ENCODE assay signal across 8 cellular contexts in the genomic region with DNA sequence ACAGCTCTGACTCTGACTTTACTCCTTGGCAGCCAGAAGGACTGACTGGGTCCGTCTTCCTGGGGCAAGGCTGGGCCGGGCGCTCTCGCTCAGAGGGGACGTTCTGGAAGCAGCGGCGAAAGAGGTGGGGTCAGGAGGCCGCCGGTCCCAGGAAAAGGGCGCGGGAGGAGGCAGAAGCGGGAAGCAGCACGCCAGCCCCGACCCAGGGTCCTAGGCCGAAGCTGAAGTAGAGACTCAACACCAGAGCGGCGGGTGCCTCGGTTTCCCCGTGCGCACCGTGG. TPM values are rescaled to one million over a fixed set of nuclear protein-coding genes. Genes with fewer than 3 reads are reported as not detected.
A peak's percentile ranks its signal among the peaks of the same experiment; 100 is the strongest.
DNase-seq lines count a peak whose midpoint lies in the region; ATAC-seq and TF ChIP-seq lines count a peak whose summit lies in the region.

No MANE protein-coding gene starts in this region.

- H3K4me1 Mint-ChIP-seq in T-helper 1 cell treated with Interleukin-12 subunit alpha and Interleukin-12 subunit beta and Interleukin-4 antibody, amounts not matched to agents 30 μg/mL and 1 μg/mL, for 36 hours (ENCODE audit: low read depth): peaks cover 13% of the 10 kb centered on the region

- H3K36me3 Mint-ChIP-seq in T-helper 1 cell treated with Interleukin-12 subunit alpha and Interleukin-12 subunit beta and Interleukin-4 antibody, amounts not matched to agents 30 μg/mL and 1 μg/mL, for 36 hours (ENCODE audit: low read depth): peaks cover 2% of the 10 kb centered on the region

- H3K4me3 Mint-ChIP-seq in T-helper 1 cell treated with Interleukin-12 subunit alpha and Interleukin-12 subunit beta and Interleukin-4 antibody, amounts not matched to agents 30 μg/mL and 1 μg/mL, for 36 hours: peak overlapping the region; percentile 76

- DNase-seq in T-helper 1 cell (no peak), astrocyte of the cerebellum (ENCODE audit: low read depth) (no peak), kidney tubule cell (ENCODE audit: low spot score) (peak; percentile 40), AG08395 (ENCODE audit: low spot score) (no peak)
- no peak for DNase-seq in stimulated activated CD4-positive, alpha-beta T cell treated with anti-CD3 and anti-CD28 coated beads, Interleukin-15, amount 100 ng/mL, for 24 hours

- no peak overlapping the region for H3K27ac Mint-ChIP-seq in T-helper 1 cell treated with Interleukin-12 subunit alpha and Interleukin-12 subunit beta and Interleukin-4 antibody, amounts not matched to agents 30 μg/mL and 1 μg/mL, for 36 hours

- H3K9me3 Mint-ChIP-seq in T-helper 1 cell treated with Interleukin-12 subunit alpha and Interleukin-12 subunit beta and Interleukin-4 antibody, amounts not matched to agents 30 μg/mL and 1 μg/mL, for 36 hours: no peaks in the 10 kb centered on the region

- in situ Hi-C loops in astrocyte of the cerebellum (cut with HindIII; ENCODE audit: low sequenced_read_pairs): loop anchor here (10.0 kb wide), 1 partner anchor 103 kb away; no protein-coding TSS in a partner anchor

- H3K27ac ChIP-seq in temporal lobe (ENCODE audit: low read depth, low read length): peak overlapping the region; percentile 25

- peaks cover 57% of the 10 kb centered on the region for H3K27me3 Mint-ChIP-seq in T-helper 1 cell treated with Interleukin-12 subunit alpha and Interleukin-12 subunit beta and Interleukin-4 antibody, amounts not matched to agents 30 μg/mL and 1 μg/mL, for 36 hours (ENCODE audit: low read depth)

- peak overlapping the region; percentile 87 for H3K4me3 ChIP-seq in astrocyte of the cerebellum (ENCODE audit: low read depth, low read length)

- no peak for ATAC-seq in HG03521 (IDR thresholded peaks at IDR 0.05; ENCODE audit: unreplicated experiment)

- no peak for TF ChIP-seq CTCF in astrocyte of the cerebellum (IDR thresholded peaks at IDR 0.05; ENCODE audit: low read depth, low read length, missing control alignments)

RNA-seq across cellular contexts. Expression of gene SHB, which starts 1.5 kb away (rescaled TPM):
- 11.3 TPM for total RNA-seq in temporal lobe
